Comparison of ENCODE assay signal across 20 cellular contexts in genomic region chr1:2855206-2856075, GRCh38.
"Had no signal": no experiment of that assay in that cellular context is flagged by ENCODE, and none has a peak within 500 bp of the region (broad histone marks: within the 10 kb centered on the region; RNA-seq: fewer than 3 reads in every experiment).

No MANE protein-coding gene starts in this region.

- H3K27ac ChIP-seq: ascending aorta, brain microvascular endothelial cell, colonic mucosa, esophagus muscularis mucosa, gastroesophageal sphincter, tibial nerve had no signal

- H3K4me3 ChIP-seq: ascending aorta, colonic mucosa, esophagus muscularis mucosa, gastroesophageal sphincter, tibial nerve had no signal

- H3K4me1 ChIP-seq: ascending aorta, colonic mucosa, esophagus muscularis mucosa, gastroesophageal sphincter, tibial nerve had no signal

- H3K36me3 Mint-ChIP-seq: activated naive CD4-positive, alpha-beta T cell treated with anti-CD3 and anti-CD28 coated beads, Interleukin-2, amount 50 U/mL, for 24 hours; naive thymus-derived CD8-positive, alpha-beta T cell; T-cell had no signal

- H3K4me3 Mint-ChIP-seq: activated CD8-positive, alpha-beta T cell treated with anti-CD3 and anti-CD28 coated beads, Interleukin-2, amount 10 ng/mL, durations not matched to agents 7 days and 5 days; activated naive CD4-positive, alpha-beta T cell treated with anti-CD3 and anti-CD28 coated beads, Interleukin-2, amount 50 U/mL, for 24 hours; activated T-helper 1 cell treated with anti-CD3 and anti-CD28 coated beads, Interleukin-12 subunit alpha, Interleukin-12 subunit beta, Interleukin-2, Interleukin-4 antibody, amounts not matched to agents 30 ng/mL and 10 ng/mL and 1 ng/mL, durations not matched to agents 14 hours and 24 hours and 36 hours; central memory CD8-positive, alpha-beta T cell; mesothelial cell of epicardium; naive thymus-derived CD8-positive, alpha-beta T cell; stimulated activated naive CD8-positive, alpha-beta T cell treated with anti-CD3 and anti-CD28 coated beads, Interleukin-15, Interleukin-2, amounts not matched to agents 100 ng/mL and 50 ng/mL, for 24 hours; T-cell; T-helper 2 cell treated with Interferon-gamma antibody and Interleukin-4, amounts not matched to agents 5 μg/mL and 100 μg/mL, for 36 hours had no signal

- ATAC-seq: activated CD8-positive, alpha-beta T cell treated with anti-CD3 and anti-CD28 coated beads, Interleukin-2, amount 10 ng/mL, durations not matched to agents 7 days and 5 days; gastroesophageal sphincter; left colon; naive thymus-derived CD8-positive, alpha-beta T cell; T-cell had no signal

- H3K27ac Mint-ChIP-seq: activated CD8-positive, alpha-beta T cell treated with anti-CD3 and anti-CD28 coated beads, Interleukin-2, amount 10 ng/mL, durations not matched to agents 7 days and 5 days; activated naive CD4-positive, alpha-beta T cell treated with anti-CD3 and anti-CD28 coated beads, Interleukin-2, amount 50 U/mL, for 24 hours; activated T-helper 1 cell treated with anti-CD3 and anti-CD28 coated beads, Interleukin-12 subunit alpha, Interleukin-12 subunit beta, Interleukin-2, Interleukin-4 antibody, amounts not matched to agents 30 ng/mL and 10 ng/mL and 1 ng/mL, durations not matched to agents 14 hours and 24 hours and 36 hours; mesothelial cell of epicardium; naive thymus-derived CD8-positive, alpha-beta T cell; stimulated activated naive CD8-positive, alpha-beta T cell treated with anti-CD3 and anti-CD28 coated beads, Interleukin-15, Interleukin-2, amounts not matched to agents 100 ng/mL and 50 ng/mL, for 24 hours; T-cell; T-helper 2 cell treated with Interferon-gamma antibody and Interleukin-4, amounts not matched to agents 5 μg/mL and 100 μg/mL, for 36 hours had no signal

- H3K27me3 ChIP-seq: ascending aorta, brain microvascular endothelial cell, colonic mucosa had no signal

- H3K4me1 Mint-ChIP-seq: activated naive CD4-positive, alpha-beta T cell treated with anti-CD3 and anti-CD28 coated beads, Interleukin-2, amount 50 U/mL, for 24 hours; mesothelial cell of epicardium had no signal

- DNase-seq: activated CD4-positive, alpha-beta T cell treated with anti-CD3 and anti-CD28 coated beads for 1 hour; activated CD4-positive, alpha-beta T cell treated with anti-CD3 and anti-CD28 coated beads, Interleukin-2, amount 50 U/mL, for 1 hour; activated CD8-positive, alpha-beta T cell treated with anti-CD3 and anti-CD28 coated beads, Interleukin-2, amount 10 ng/mL, durations not matched to agents 7 days and 5 days; activated gamma-delta T cell treated with Interleukin-2 at 50 U/mL for 16 hours; brain microvascular endothelial cell; colonic mucosa; left colon; naive thymus-derived CD8-positive, alpha-beta T cell; stimulated activated CD4-positive, alpha-beta T cell treated with anti-CD3 and anti-CD28 coated beads, Interleukin-1b, Interleukin-23, amount 100 ng/mL, for 48 hours; T-cell had no signal

- H3K36me3 ChIP-seq: ascending aorta, brain microvascular endothelial cell, colonic mucosa, esophagus muscularis mucosa, gastroesophageal sphincter, tibial nerve had no signal

- H3K9me3 ChIP-seq: ascending aorta, colonic mucosa, esophagus muscularis mucosa, gastroesophageal sphincter, tibial nerve had no signal

- H3K9me3 Mint-ChIP-seq: activated naive CD4-positive, alpha-beta T cell treated with anti-CD3 and anti-CD28 coated beads, Interleukin-2, amount 50 U/mL, for 24 hours; naive thymus-derived CD8-positive, alpha-beta T cell; stimulated activated naive CD8-positive, alpha-beta T cell treated with anti-CD3 and anti-CD28 coated beads, Interleukin-15, Interleukin-2, amounts not matched to agents 100 ng/mL and 50 ng/mL, for 24 hours; T-cell had no signal

- H3K27me3 Mint-ChIP-seq: activated naive CD4-positive, alpha-beta T cell treated with anti-CD3 and anti-CD28 coated beads, Interleukin-2, amount 50 U/mL, for 24 hours; stimulated activated naive CD8-positive, alpha-beta T cell treated with anti-CD3 and anti-CD28 coated beads, Interleukin-15, Interleukin-2, amounts not matched to agents 100 ng/mL and 50 ng/mL, for 24 hours had no signal
